ENCODE assay signal across 8 cellular contexts in genomic region chr10:48551796-48552591, GRCh38. TPM values are rescaled to one million over a fixed set of nuclear protein-coding genes. Genes with fewer than 3 reads are reported as not detected.
DNase-seq lines count a peak whose midpoint lies in the region; ATAC-seq and TF ChIP-seq lines count a peak whose summit lies in the region.

No MANE protein-coding gene starts in this region.

- H3K79me2 ChIP-seq in OCI-LY1 (ENCODE audit: insufficient read depth, low read length), result no peaks in the 10 kb centered on the region

- H3K27ac Mint-ChIP-seq in chondrocyte (ENCODE audit: unreplicated experiment), result no peak overlapping the region

- no peaks in the 10 kb centered on the region for H3K36me3 Mint-ChIP-seq in chondrocyte (ENCODE audit: low read depth)

- no peak overlapping the region for H3K4me2 ChIP-seq in OCI-LY1 (ENCODE audit: low read length)

- ATAC-seq in GM21528 (IDR thresholded peaks at IDR 0.05; ENCODE audit: low FRiP score, unreplicated experiment), result no peak

- TF ChIP-seq CTCF in OCI-LY1 (IDR thresholded peaks at IDR 0.05; ENCODE audit: low read length) (peak; percentile 86), chondrocyte (IDR thresholded peaks at IDR 0.05) (peak; percentile 97), thyroid gland (IDR thresholded peaks at IDR 0.05) (peak in 5 of 6 experiments; percentile 56 to 81 (median 66))

- H2AFZ ChIP-seq in OCI-LY1 (ENCODE audit: low read length), result no peak overlapping the region

- no peaks in the 10 kb centered on the region for H4K20me1 ChIP-seq in OCI-LY1 (ENCODE audit: insufficient read depth, low read length)

- H3K4me1 ChIP-seq in OCI-LY1 (ENCODE audit: insufficient read depth, low read length, severe bottlenecking) (no peaks in the 10 kb centered on the region), thyroid gland (peaks cover 0 to 3% of the 10 kb centered on the region in 2 donors)

- no peak overlapping the region for H3K9ac ChIP-seq in OCI-LY1 (ENCODE audit: low read length)

- H3K27me3 Mint-ChIP-seq in chondrocyte (ENCODE audit: low read depth), result no peaks in the 10 kb centered on the region

- no peaks in the 10 kb centered on the region for H3F3A ChIP-seq in OCI-LY1 (ENCODE audit: insufficient read depth, low read length)

- intact Hi-C loops in thyroid gland (cut with DNase I), result loop anchor here (2.0 kb wide), 1 partner anchor 103 kb away; no protein-coding TSS in a partner anchor

- H3K4me3 ChIP-seq in OCI-LY1 (ENCODE audit: low read depth, low read length, poor library complexity, severe bottlenecking), result no peak overlapping the region
- H3K4me3 ChIP-seq in thyroid gland (replicated peaks in 1 of 3), result no peak overlapping the region

- H3K27me3 ChIP-seq in OCI-LY1 (ENCODE audit: insufficient read depth, low read length), result 0 out of 2 replicates have a peak, but pooled peaks cover 3% of the 10 kb centered on the region
- no peaks in the 10 kb centered on the region for H3K27me3 ChIP-seq in thyroid gland

- H3K9me3 ChIP-seq in OCI-LY1 (ENCODE audit: low read length) (no peaks in the 10 kb centered on the region), thyroid gland (no peaks in the 10 kb centered on the region)

- H3K27ac ChIP-seq in OCI-LY1 (ENCODE audit: low read depth, low read length, poor library complexity, severe bottlenecking), result no peak overlapping the region
- no peak overlapping the region for H3K27ac ChIP-seq in thyroid gland

- WGBS in thyroid gland, 2 donors, result 53 to 59% methylated on average over 7 of the region's 7 CpGs

- TF ChIP-seq POLR2A in thyroid gland (IDR thresholded peaks at IDR 0.05), result no peak

- H3K4me1 Mint-ChIP-seq in chondrocyte (ENCODE audit: low read depth), result peaks cover 9% of the 10 kb centered on the region

- H3K4me3 Mint-ChIP-seq in chondrocyte (ENCODE audit: unreplicated experiment), result no peak overlapping the region

- H3K9me3 Mint-ChIP-seq in chondrocyte (ENCODE audit: low read depth), result no peaks in the 10 kb centered on the region

- DNase-seq in DMS53 treated with DMSO at 0.1 percent for 48 hours (lab: John Stamatoyannopoulos, UW; ENCODE audit: unreplicated experiment), result peak; percentile 27
- peak; percentile 1 for DNase-seq in HS-27A (ENCODE audit: low read depth)
- no peak for DNase-seq in chondrocyte (ENCODE audit: low spot score)
- DNase-seq in left kidney (ENCODE audit: low read depth, low spot score), result peak; percentile 62
- DNase-seq in thyroid gland, result peak; percentile 48 to 51
- no peak for DNase-seq in NCI-H2029 (lab: John Stamatoyannopoulos, UW)

- no peaks in the 10 kb centered on the region for H3K36me3 ChIP-seq in OCI-LY1 (ENCODE audit: insufficient read depth, low read length)
- no peaks in the 10 kb centered on the region for H3K36me3 ChIP-seq in thyroid gland

- no peaks in the 10 kb centered on the region for H3K9me2 ChIP-seq in OCI-LY1 (ENCODE audit: low read depth, low read length)

RNA-seq across cellular contexts. Expression of gene ARHGAP22, which starts 52.9 kb away (rescaled TPM):
- total RNA-seq in chondrocyte (0.94 to 8.8 TPM (median 7.1 TPM) in 3 replicates), thyroid gland (10 to 100 TPM in 3 of 4 donors, 1 to 10 TPM in 1; 3.4 to 29.5 (median 19.1) TPM)

Comparison
In these comparisons a context has a peak if more than half of its experiments do, and no peak if none do; other contexts are left out.
1. DNase-seq: peak in DMS53 treated with DMSO at 0.1 percent for 48 hours (single experiment), HS-27A (single experiment), left kidney (single experiment) and thyroid gland (2 of 2); none in chondrocyte (single experiment) and NCI-H2029 (single experiment).
2. Peak in every context shown above with its lines, with median percentiles within 50 percentile points of each other: CTCF ChIP-seq.